8 cellular contexts compared by ENCODE assay signal in the genomic region with DNA sequence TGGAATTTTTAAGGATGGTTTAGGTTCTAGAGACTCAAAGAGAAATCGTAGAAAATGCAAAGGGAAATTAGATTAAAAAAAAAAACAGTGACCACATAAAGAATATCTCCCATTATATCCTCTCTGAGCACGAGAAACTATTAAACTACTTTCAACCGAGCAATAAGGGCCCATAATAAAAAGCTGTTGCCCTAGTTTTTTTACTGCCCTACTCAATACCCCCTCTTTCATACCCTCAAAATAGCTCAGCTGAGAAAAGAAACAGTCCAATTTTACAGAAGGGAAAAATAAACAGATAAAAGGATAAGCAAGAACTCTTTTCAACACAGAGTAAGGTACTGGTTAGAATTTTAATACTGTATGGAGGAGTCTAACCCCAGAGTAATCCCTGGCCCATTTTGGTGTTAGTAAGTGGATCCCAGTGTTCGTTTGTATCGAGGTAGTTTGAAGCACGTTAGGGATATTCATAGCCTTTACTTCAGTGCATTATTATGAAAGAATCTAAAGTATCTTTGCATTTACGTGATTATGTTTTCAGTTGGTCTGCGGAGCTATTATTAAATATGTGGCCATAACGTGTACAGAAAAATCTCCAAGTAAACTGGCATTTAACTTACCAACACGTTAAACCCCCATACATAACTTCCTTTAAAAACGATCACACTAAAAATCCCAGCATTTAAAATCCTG. TPM values are rescaled to one million over a fixed set of nuclear protein-coding genes. Genes with fewer than 3 reads are reported as not detected.
DNase-seq lines count a peak whose midpoint lies in the region; ATAC-seq and TF ChIP-seq lines count a peak whose summit lies in the region.

No MANE protein-coding gene starts in this region.

- H3K9me3 ChIP-seq in left ventricle myocardium inferior (replicated peaks) (no peaks in the 10 kb centered on the region), vagina (no peaks in the 10 kb centered on the region)

- in situ Hi-C loops in astrocyte of the spinal cord (cut with HindIII; ENCODE audit: low sequenced_read_pairs), result no loop called here

- peaks cover 20% of the 10 kb centered on the region for H3K4me1 Mint-ChIP-seq in memory B cell

- H3K27me3 Mint-ChIP-seq in memory B cell, result no peaks in the 10 kb centered on the region

- no peaks in the 10 kb centered on the region for H3K27me3 ChIP-seq in left ventricle myocardium inferior (ENCODE audit: low read depth)
- no peaks in the 10 kb centered on the region for H3K27me3 ChIP-seq in vagina

- peak overlapping the region; percentile 88 for H3K4me3 Mint-ChIP-seq in memory B cell

- ATAC-seq in Right ventricle myocardium inferior (no peak), memory B cell (ENCODE audit: low read depth) (no peak), HG02852 (IDR thresholded peaks at IDR 0.05; ENCODE audit: unreplicated experiment) (no peak)

- no peak for TF ChIP-seq POLR2A in vagina (IDR thresholded peaks at IDR 0.05)

- H3K27ac Mint-ChIP-seq in memory B cell, result peak overlapping the region; percentile 39

- no peaks in the 10 kb centered on the region for H3K9me3 Mint-ChIP-seq in memory B cell

- H3K27ac ChIP-seq in left ventricle myocardium inferior (replicated peaks), result peak overlapping the region; percentile 97
- H3K27ac ChIP-seq in vagina, result peak overlapping the region; percentile 89

- H3K36me3 ChIP-seq in left ventricle myocardium inferior (no peaks in the 10 kb centered on the region), vagina (no peaks in the 10 kb centered on the region)

- no peak for DNase-seq in left ventricle myocardium inferior
- no peak for DNase-seq in Right ventricle myocardium inferior (ENCODE audit: missing footprints)
- no peak for DNase-seq in astrocyte of the spinal cord (ENCODE audit: low read depth, low spot score)
- DNase-seq in memory B cell (ENCODE audit: low spot score in 2 of 2), result no peak
- no peak for DNase-seq in vagina (ENCODE audit: extremely low spot score in 2 of 2)
- no peak for DNase-seq in NCI-H1105 (lab: John Stamatoyannopoulos, UW)
- DNase-seq in activated CD8-positive, alpha-beta memory T cell treated with anti-CD3 and anti-CD28 coated beads, Interleukin-2, amount 50 U/mL, for 48 hours, result no peak

- H3K4me3 ChIP-seq in left ventricle myocardium inferior, result peak overlapping the region; percentile 89
- peak overlapping the region; percentile 90 for H3K4me3 ChIP-seq in astrocyte of the spinal cord (ENCODE audit: low read depth, low read length)
- H3K4me3 ChIP-seq in vagina, result peak overlapping the region; percentile 80 to 99

- H3K4me1 ChIP-seq in left ventricle myocardium inferior, result peaks cover 86% of the 10 kb centered on the region
- H3K4me1 ChIP-seq in vagina, result peaks cover 21% of the 10 kb centered on the region

- intact Hi-C loops in left ventricle myocardium inferior (cut with micrococcal nuclease), result loop anchor here (10.0 kb wide), 1 partner anchor 65 kb away; no protein-coding TSS in a partner anchor
- intact Hi-C loops in Right ventricle myocardium inferior (cut with DNase I), result loop anchor here (2.0 to 5.0 kb wide), 2 partner anchors 61 to 83 kb away; a partner anchor contains a TSS
- intact Hi-C loops in vagina (cut with DNase I), result loop anchor here (2.0 to 10.0 kb wide), 2 partner anchors 83 to 125 kb away; a partner anchor contains a TSS

- H3K36me3 Mint-ChIP-seq in memory B cell, result no peaks in the 10 kb centered on the region

- TF ChIP-seq CTCF in left ventricle myocardium inferior (IDR thresholded peaks at IDR 0.05; ENCODE audit: borderline replicate concordance) (no peak), astrocyte of the spinal cord (IDR thresholded peaks at IDR 0.05; ENCODE audit: low read depth, low read length) (no peak), vagina (IDR thresholded peaks at IDR 0.05) (no peak)

RNA-seq across cellular contexts. Expression of a gene that starts 1.0 kb away (rescaled TPM):
- total RNA-seq in left ventricle myocardium inferior (79.7 TPM), Right ventricle myocardium inferior (76.5 TPM), vagina (43.2 TPM)

RNA-seq across cellular contexts. Expression of a gene that starts 47.4 kb away (rescaled TPM):
- total RNA-seq in left ventricle myocardium inferior (not detected), Right ventricle myocardium inferior (not detected), vagina (not detected)
